15 cellular contexts compared by ENCODE assay signal in the genomic region with DNA sequence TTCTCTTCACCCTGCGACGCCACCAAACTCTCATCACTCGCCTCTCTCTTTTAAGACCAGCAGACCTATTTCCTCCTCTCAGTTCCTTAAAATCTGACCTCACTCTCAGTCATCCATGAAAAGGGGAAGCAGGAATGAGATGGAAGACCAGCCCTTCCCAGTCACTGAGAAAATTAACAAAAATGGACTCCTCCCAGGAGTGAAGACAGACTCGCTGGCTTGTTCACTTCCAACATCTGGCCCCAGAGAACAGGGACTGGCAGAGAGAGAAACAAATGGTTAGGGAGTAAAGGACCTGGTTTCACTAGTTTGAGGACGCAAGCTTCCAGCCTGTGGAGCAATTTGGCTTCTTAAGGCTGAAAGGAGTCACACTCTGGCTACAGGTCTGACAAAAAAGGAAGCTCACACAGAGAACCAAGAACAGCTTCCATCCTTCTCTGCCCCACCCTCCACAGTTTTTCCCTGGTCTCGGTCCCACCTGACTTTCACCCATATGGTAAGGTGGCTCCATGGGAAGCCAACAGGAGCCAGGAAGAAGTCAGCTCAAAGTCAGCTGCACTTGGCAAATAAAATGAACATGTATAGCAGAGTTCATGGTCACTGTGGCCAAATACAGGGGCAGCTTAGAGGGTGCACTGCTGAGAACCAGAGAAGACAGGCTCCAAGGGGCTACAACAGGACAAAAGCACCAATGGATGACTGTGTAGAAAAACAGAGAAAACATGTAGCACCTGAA. TPM values are rescaled to one million over a fixed set of nuclear protein-coding genes. Genes with fewer than 3 reads are reported as not detected.
A peak's percentile ranks its signal among the peaks of the same experiment; 100 is the strongest.
DNase-seq lines count a peak whose midpoint lies in the region; ATAC-seq and TF ChIP-seq lines count a peak whose summit lies in the region.
"Had no signal": no experiment of that assay in that cellular context is flagged by ENCODE, and none has a peak within 500 bp of the region (broad histone marks: within the 10 kb centered on the region; RNA-seq: fewer than 3 reads in every experiment).

No MANE protein-coding gene starts in this region.

- H3K4me3 ChIP-seq in fibroblast of lung (replicated peaks in 1 of 4; ENCODE audit: control extremely low read depth in 1 of 4, insufficient read depth in 1 of 4, low read depth in 3 of 4, low read length in 4 of 4) (no peak overlapping the region), osteoblast (ENCODE audit: insufficient read depth, low read length) (no peak overlapping the region)
- H3K4me3 ChIP-seq: breast epithelium had no signal

- peak; percentile 75 for ATAC-seq in Right ventricle myocardium inferior
- no peak for ATAC-seq in activated T-cell treated with anti-CD3 and anti-CD28 coated beads, Interleukin-2, amount 50 U/mL, for 72 hours (replicated peaks in 1 of 2)

- no peaks in the 10 kb centered on the region for H3K9me3 Mint-ChIP-seq in activated T-cell treated with anti-CD3 and anti-CD28 coated beads, Interleukin-2, amount 50 U/mL, for 72 hours
- H3K9me3 Mint-ChIP-seq in activated T-helper 2 cell treated with anti-CD3 and anti-CD28 coated beads, Interferon-gamma antibody, Interleukin-2, Interleukin-4, amounts not matched to agents 10 μg/mL and 5 μg/mL and 100 μg/mL, durations not matched to agents 14 hours and 24 hours and 36 hours, result no peaks in the 10 kb centered on the region

- TF ChIP-seq CTCF in fibroblast of lung (conservative IDR thresholded peaks at IDR 0.05 in 1 of 2, IDR thresholded peaks at IDR 0.05 in 1 of 2; ENCODE audit: low read depth in 1 of 2, low read length in 2 of 2) (no peak), osteoblast (IDR thresholded peaks at IDR 0.05; ENCODE audit: extremely low read depth, low read depth, low read length) (no peak)

- H3K4me2 ChIP-seq in fibroblast of lung (ENCODE audit: extremely low read depth, insufficient read depth, low read length), result no peak overlapping the region
- no peak overlapping the region for H3K4me2 ChIP-seq in osteoblast (ENCODE audit: insufficient read depth, low read length)
- H3K4me2 ChIP-seq: KMS-11 had no signal

- H4K20me1 ChIP-seq in fibroblast of lung (ENCODE audit: control insufficient read depth, extremely low read depth, insufficient read depth, low read length) (no peaks in the 10 kb centered on the region), osteoblast (ENCODE audit: insufficient read depth, low read length) (no peaks in the 10 kb centered on the region)

- peaks cover 12% of the 10 kb centered on the region for H3K4me1 Mint-ChIP-seq in activated T-cell treated with anti-CD3 and anti-CD28 coated beads, Interleukin-2, amount 50 U/mL, for 72 hours (ENCODE audit: low read depth)
- H3K4me1 Mint-ChIP-seq in activated T-helper 2 cell treated with anti-CD3 and anti-CD28 coated beads, Interferon-gamma antibody, Interleukin-2, Interleukin-4, amounts not matched to agents 10 μg/mL and 5 μg/mL and 100 μg/mL, durations not matched to agents 14 hours and 24 hours and 36 hours (ENCODE audit: low read depth), result peaks cover 2% of the 10 kb centered on the region

- H3K79me2 ChIP-seq in fibroblast of lung (ENCODE audit: control insufficient read depth, insufficient read depth, low read length) (no peaks in the 10 kb centered on the region), osteoblast (ENCODE audit: insufficient read depth, low read length) (peaks cover 56% of the 10 kb centered on the region)

- intact Hi-C loops in Right ventricle myocardium inferior (cut with DNase I) (loop anchor here (5.0 kb wide), 1 partner anchor 43 kb away; no protein-coding TSS in a partner anchor), cardiac septum (cut with DNase I) (no loop called here)
- intact Hi-C loops in activated T-helper 2 cell treated with anti-CD3 and anti-CD28 coated beads, Interferon-gamma antibody, Interleukin-2, Interleukin-4, amounts not matched to agents 10 μg/mL and 5 μg/mL and 100 μg/mL, durations not matched to agents 14 hours and 24 hours and 36 hours (cut with micrococcal nuclease), result no loop called here

- no peak for DNase-seq in Right ventricle myocardium inferior (ENCODE audit: missing footprints)
- DNase-seq in cardiac septum (ENCODE audit: low spot score), result no peak
- DNase-seq in fibroblast of lung (ENCODE audit: low read depth in 2 of 2), result no peak
- no peak for DNase-seq in osteoblast (ENCODE audit: insufficient read length, low spot score, missing footprints)
- DNase-seq in activated T-cell treated with anti-CD3 and anti-CD28 coated beads, Interleukin-2, amount 50 U/mL, for 72 hours, result no peak
- no peak for DNase-seq in NCI-H1694 (lab: John Stamatoyannopoulos, UW)
- DNase-seq in activated T-helper 2 cell treated with anti-CD3 and anti-CD28 coated beads, Interferon-gamma antibody, Interleukin-2, Interleukin-4, amounts not matched to agents 10 μg/mL and 5 μg/mL and 100 μg/mL, durations not matched to agents 14 hours and 24 hours and 36 hours (ENCODE audit: low spot score), result no peak
- DNase-seq in NCI-H2029 treated with DMSO at 0.1 percent for 48 hours (lab: John Stamatoyannopoulos, UW), result no peak
- DNase-seq: 8988T; activated T-cell treated with anti-CD3 and anti-CD28 coated beads, Interleukin-2, amount 50 U/mL, for 48 hours; DMS79 treated with DMSO at 0.1 percent for 48 hours; kidney glomerular epithelial cell had no signal

- no peaks in the 10 kb centered on the region for H3K36me3 ChIP-seq in fibroblast of lung (ENCODE audit: control insufficient read depth, insufficient read depth, low read length)
- H3K36me3 ChIP-seq in osteoblast (ENCODE audit: insufficient read depth, low read length), result peaks cover 29% of the 10 kb centered on the region
- H3K36me3 ChIP-seq: breast epithelium had no signal

- H3K27ac ChIP-seq in fibroblast of lung (ENCODE audit: insufficient read depth, low read length) (peak overlapping the region; percentile 40), osteoblast (ENCODE audit: low read depth, low read length) (peak overlapping the region; percentile 55)
- H3K27ac ChIP-seq: KMS-11 had no signal

- no peaks in the 10 kb centered on the region for H3K9me3 ChIP-seq in fibroblast of lung (ENCODE audit: control insufficient read depth, insufficient read depth, low read depth, low read length)
- H3K9me3 ChIP-seq in osteoblast (ENCODE audit: low read depth, low read length), result no peaks in the 10 kb centered on the region
- H3K9me3 ChIP-seq: breast epithelium had no signal

- H3K27me3 Mint-ChIP-seq in activated T-cell treated with anti-CD3 and anti-CD28 coated beads, Interleukin-2, amount 50 U/mL, for 72 hours (ENCODE audit: low read depth), result peaks cover 24% of the 10 kb centered on the region
- peaks cover 27% of the 10 kb centered on the region for H3K27me3 Mint-ChIP-seq in activated T-helper 2 cell treated with anti-CD3 and anti-CD28 coated beads, Interferon-gamma antibody, Interleukin-2, Interleukin-4, amounts not matched to agents 10 μg/mL and 5 μg/mL and 100 μg/mL, durations not matched to agents 14 hours and 24 hours and 36 hours (ENCODE audit: low read depth)
- H3K27me3 Mint-ChIP-seq: progenitor cell of endocrine pancreas had no signal

- H3K4me3 Mint-ChIP-seq in activated T-cell treated with anti-CD3 and anti-CD28 coated beads, Interleukin-2, amount 50 U/mL, for 72 hours, result no peak overlapping the region
- no peak overlapping the region for H3K4me3 Mint-ChIP-seq in activated T-helper 2 cell treated with anti-CD3 and anti-CD28 coated beads, Interferon-gamma antibody, Interleukin-2, Interleukin-4, amounts not matched to agents 10 μg/mL and 5 μg/mL and 100 μg/mL, durations not matched to agents 14 hours and 24 hours and 36 hours (ENCODE audit: low read depth)

- peaks cover 40% of the 10 kb centered on the region for H3K4me1 ChIP-seq in fibroblast of lung (ENCODE audit: control insufficient read depth, extremely low read depth, insufficient read depth, low read length)
- peaks cover 51% of the 10 kb centered on the region for H3K4me1 ChIP-seq in osteoblast (ENCODE audit: insufficient read depth, low read length)

- no peak overlapping the region for H2AFZ ChIP-seq in fibroblast of lung (ENCODE audit: low read length)
- H2AFZ ChIP-seq in osteoblast (ENCODE audit: low read length), result no peak overlapping the region

- H3K9ac ChIP-seq in fibroblast of lung (ENCODE audit: insufficient read depth, low read length), result no peak overlapping the region
- H3K9ac ChIP-seq: KMS-11 had no signal

- no peaks in the 10 kb centered on the region for H3K36me3 Mint-ChIP-seq in activated T-cell treated with anti-CD3 and anti-CD28 coated beads, Interleukin-2, amount 50 U/mL, for 72 hours (ENCODE audit: insufficient read depth in 2 of 2)
- H3K36me3 Mint-ChIP-seq in activated T-helper 2 cell treated with anti-CD3 and anti-CD28 coated beads, Interferon-gamma antibody, Interleukin-2, Interleukin-4, amounts not matched to agents 10 μg/mL and 5 μg/mL and 100 μg/mL, durations not matched to agents 14 hours and 24 hours and 36 hours (ENCODE audit: low read depth), result no peaks in the 10 kb centered on the region

- H3K27ac Mint-ChIP-seq in activated T-cell treated with anti-CD3 and anti-CD28 coated beads, Interleukin-2, amount 50 U/mL, for 72 hours, result no peak overlapping the region
- H3K27ac Mint-ChIP-seq in activated T-helper 2 cell treated with anti-CD3 and anti-CD28 coated beads, Interferon-gamma antibody, Interleukin-2, Interleukin-4, amounts not matched to agents 10 μg/mL and 5 μg/mL and 100 μg/mL, durations not matched to agents 14 hours and 24 hours and 36 hours, result no peak overlapping the region
- H3K27ac Mint-ChIP-seq: progenitor cell of endocrine pancreas had no signal

- H3K27me3 ChIP-seq in fibroblast of lung (ENCODE audit: control insufficient read depth, insufficient read depth, low read length), result no peaks in the 10 kb centered on the region
- no peaks in the 10 kb centered on the region for H3K27me3 ChIP-seq in osteoblast (ENCODE audit: insufficient read depth, low read length)
- H3K27me3 ChIP-seq: breast epithelium had no signal

RNA-seq across cellular contexts. Expression of a gene that starts 57.2 kb away (rescaled TPM):
- total RNA-seq in Right ventricle myocardium inferior (109 TPM), cardiac septum (180 TPM), fibroblast of lung (135 and 196 TPM in 2 replicates), osteoblast (400 and 433 TPM in 2 replicates)
- 99.7 and 121 TPM in 2 replicates for polyA plus RNA-seq in fibroblast of lung
- polyA plus RNA-seq in fibroblast of lung (2012), result 148 and 196 TPM in 2 replicates
- 316 and 374 TPM in 2 replicates for polyA minus RNA-seq in fibroblast of lung (ENCODE audit: low replicate concordance)
- total RNA-seq in activated T-cell treated with anti-CD3 and anti-CD28 coated beads, Interleukin-2, amount 50 U/mL, for 72 hours, result 1 to 10 TPM in 1 of 2 donors, under 1 TPM in 1; 0.65 to 1.6 TPM
- 3.3 and 4.3 TPM in 2 replicates for total RNA-seq in activated T-helper 2 cell treated with anti-CD3 and anti-CD28 coated beads, Interferon-gamma antibody, Interleukin-2, Interleukin-4, amounts not matched to agents 10 μg/mL and 5 μg/mL and 100 μg/mL, durations not matched to agents 14 hours and 24 hours and 36 hours

Comparison
In these comparisons a context has a peak if more than half of its experiments do, and no peak if none do; other contexts are left out.
1. RNA of a gene that starts 57.2 kb away (total RNA-seq): 400 to 433 TPM in osteoblast, 135 to 196 TPM in fibroblast of lung, 180 TPM in cardiac septum (single experiment) and 109 TPM in Right ventricle myocardium inferior (single experiment); 3.3 to 4.3 TPM in activated T-helper 2 cell treated with anti-CD3 and anti-CD28 coated beads, Interferon-gamma antibody, Interleukin-2, Interleukin-4, amounts not matched to agents 10 μg/mL and 5 μg/mL and 100 μg/mL, durations not matched to agents 14 hours and 24 hours and 36 hours and 0.65 to 1.6 TPM in activated T-cell treated with anti-CD3 and anti-CD28 coated beads, Interleukin-2, amount 50 U/mL, for 72 hours; every median in the first group is over 10 times any median in the second.